In genomic region chr6:156980515-156980914, GRCh38 we compare ENCODE assay signal across 10 cellular contexts.
DNase-seq lines count a peak whose midpoint lies in the region; ATAC-seq and TF ChIP-seq lines count a peak whose summit lies in the region.
"Had no signal": no experiment of that assay in that cellular context is flagged by ENCODE, and none has a peak within 500 bp of the region (broad histone marks: within the 10 kb centered on the region; RNA-seq: fewer than 3 reads in every experiment).

No MANE protein-coding gene starts in this region.

- H3K27ac ChIP-seq in mammary epithelial cell (ENCODE audit: insufficient read depth, low read depth, low read length) = no peak overlapping the region

- no peaks in the 10 kb centered on the region for H3K36me3 ChIP-seq in mammary epithelial cell (ENCODE audit: insufficient read depth, low read length)

- no peaks in the 10 kb centered on the region for H3K27me3 ChIP-seq in mammary epithelial cell (ENCODE audit: insufficient read depth, low read length)

- H2AFZ ChIP-seq in mammary epithelial cell (ENCODE audit: low read depth, low read length) = no peak overlapping the region

- H3K4me2 ChIP-seq in mammary epithelial cell (ENCODE audit: insufficient read depth, low read depth, low read length) = no peak overlapping the region

- H3K27ac Mint-ChIP-seq in MCF 10A (ENCODE audit: low read depth, unreplicated experiment) = peak overlapping the region; percentile 8
- H3K27ac Mint-ChIP-seq in stimulated activated memory B cell treated with anti-CD40 and anti-IgM and Interleukin-4, amounts not matched to agents 10 μg/mL and 1 μg/mL and 100 μg/mL, for 72 hours = peak overlapping the region; percentile 49

- no peaks in the 10 kb centered on the region for H3K9me3 ChIP-seq in mammary epithelial cell (replicated peaks; ENCODE audit: insufficient read depth, low read length)

- no peak overlapping the region for H3K9ac ChIP-seq in mammary epithelial cell (ENCODE audit: insufficient read depth, low read length)

- H3K4me3 ChIP-seq in mammary epithelial cell (replicated peaks in 1 of 3; ENCODE audit: insufficient read depth in 1 of 3, low read depth in 2 of 3, low read length in 3 of 3) = no peak overlapping the region

- DNase-seq in MCF 10A (ENCODE audit: unreplicated experiment) (peak; percentile 54), mammary epithelial cell (no peak), NCI-H345 (lab: John Stamatoyannopoulos, UW) (peak; percentile 79), ecto neural progenitor cell (ENCODE audit: low spot score) (peak; percentile 65), Ammon's horn (ENCODE audit: low spot score) (no peak), D341Med (ENCODE audit: low spot score) (no peak)
- DNase-seq: anterior cingulate cortex, SIG-M5 had no signal

- in situ Hi-C loops in mammary epithelial cell (cut with MboI; ENCODE audit: low sequenced_read_pairs in 2 of 2) = no loop called here

- peaks cover 40% of the 10 kb centered on the region for H3K4me1 Mint-ChIP-seq in MCF 10A (ENCODE audit: insufficient read depth, unreplicated experiment)
- peaks cover 100% of the 10 kb centered on the region for H3K4me1 Mint-ChIP-seq in stimulated activated memory B cell treated with anti-CD40 and anti-IgM and Interleukin-4, amounts not matched to agents 10 μg/mL and 1 μg/mL and 100 μg/mL, for 72 hours

- no peak for ATAC-seq in stimulated activated memory B cell treated with anti-CD40 and anti-IgM and Interleukin-4, amounts not matched to agents 10 μg/mL and 1 μg/mL and 100 μg/mL, for 72 hours
- ATAC-seq in GM21381 (IDR thresholded peaks at IDR 0.05; ENCODE audit: unreplicated experiment) = no peak

- 98% methylated on average over 10 of the region's 10 CpGs for WGBS in mammary epithelial cell (ENCODE audit: low coverage, missing lambda C conversion rate)

- peaks cover 4% of the 10 kb centered on the region for H3K36me3 Mint-ChIP-seq in MCF 10A (ENCODE audit: insufficient read depth, unreplicated experiment)
- no peaks in the 10 kb centered on the region for H3K36me3 Mint-ChIP-seq in stimulated activated memory B cell treated with anti-CD40 and anti-IgM and Interleukin-4, amounts not matched to agents 10 μg/mL and 1 μg/mL and 100 μg/mL, for 72 hours

- CTCF ChIA-PET in MCF 10A (lab: Yijun Ruan, JAX) = interaction anchor here (0.7 to 0.8 kb wide), 2 partner anchors 12 to 21 kb away, joined by 3 to 5 read pairs; no protein-coding TSS in a partner anchor
- CTCF ChIA-PET in mammary epithelial cell (lab: Charles Lee; ENCODE audit: low non-redundant PET) = no interaction called here

- H3K4me3 Mint-ChIP-seq in MCF 10A (ENCODE audit: unreplicated experiment) = no peak overlapping the region
- no peak overlapping the region for H3K4me3 Mint-ChIP-seq in stimulated activated memory B cell treated with anti-CD40 and anti-IgM and Interleukin-4, amounts not matched to agents 10 μg/mL and 1 μg/mL and 100 μg/mL, for 72 hours

- H3K79me2 ChIP-seq in mammary epithelial cell (ENCODE audit: insufficient read depth, low read length) = peaks cover 79% of the 10 kb centered on the region

- H4K20me1 ChIP-seq in mammary epithelial cell (ENCODE audit: insufficient read depth, low read length) = no peaks in the 10 kb centered on the region

- POLR2A ChIA-PET in MCF 10A (lab: Yijun Ruan, JAX) = interaction anchor here (0.7 to 1.7 kb wide), 5 partner anchors 10 to 200 kb away, joined by 3 to 6 read pairs (median 4); no protein-coding TSS in a partner anchor

- dilution Hi-C loops in mammary epithelial cell (cut with HindIII; ENCODE audit: low sequenced_read_pairs) = no loop called here

- no peaks in the 10 kb centered on the region for H3K9me3 Mint-ChIP-seq in MCF 10A (ENCODE audit: unreplicated experiment)
- H3K9me3 Mint-ChIP-seq in stimulated activated memory B cell treated with anti-CD40 and anti-IgM and Interleukin-4, amounts not matched to agents 10 μg/mL and 1 μg/mL and 100 μg/mL, for 72 hours = no peaks in the 10 kb centered on the region

- no peaks in the 10 kb centered on the region for H3K27me3 Mint-ChIP-seq in MCF 10A (ENCODE audit: insufficient read depth, unreplicated experiment)
- no peaks in the 10 kb centered on the region for H3K27me3 Mint-ChIP-seq in stimulated activated memory B cell treated with anti-CD40 and anti-IgM and Interleukin-4, amounts not matched to agents 10 μg/mL and 1 μg/mL and 100 μg/mL, for 72 hours

- peaks cover 12% of the 10 kb centered on the region for H3K4me1 ChIP-seq in mammary epithelial cell (ENCODE audit: insufficient read depth, low read length)

- intact Hi-C loops in MCF 10A (cut with micrococcal nuclease) = no loop called here
- intact Hi-C loops in mammary epithelial cell (cut with micrococcal nuclease) = no loop called here

- TF ChIP-seq CTCF in MCF 10A (IDR thresholded peaks at IDR 0.05; ENCODE audit: unreplicated experiment) (no peak), mammary epithelial cell (conservative IDR thresholded peaks at IDR 0.05 in 1 of 2, IDR thresholded peaks at IDR 0.05 in 1 of 2; ENCODE audit: extremely low read depth in 1 of 2, insufficient read depth in 1 of 2, low read depth in 1 of 2, low read length in 2 of 2) (no peak)

- BruUV-seq in MCF 10A (replicated peaks; lab: Mats Ljungman, UMichigan) = no TSS peak
- BruUV-seq in mammary epithelial cell (replicated peaks; lab: Mats Ljungman, UMichigan) = no TSS peak

Comparison
In these comparisons a context has a peak if more than half of its experiments do, and no peak if none do; other contexts are left out.
1. DNase-seq: peak in MCF 10A (single experiment), NCI-H345 (single experiment) and ecto neural progenitor cell (single experiment); none in mammary epithelial cell (single experiment), Ammon's horn (single experiment) and D341Med (single experiment).